9 cellular contexts compared by ENCODE assay signal in the genomic region with DNA sequence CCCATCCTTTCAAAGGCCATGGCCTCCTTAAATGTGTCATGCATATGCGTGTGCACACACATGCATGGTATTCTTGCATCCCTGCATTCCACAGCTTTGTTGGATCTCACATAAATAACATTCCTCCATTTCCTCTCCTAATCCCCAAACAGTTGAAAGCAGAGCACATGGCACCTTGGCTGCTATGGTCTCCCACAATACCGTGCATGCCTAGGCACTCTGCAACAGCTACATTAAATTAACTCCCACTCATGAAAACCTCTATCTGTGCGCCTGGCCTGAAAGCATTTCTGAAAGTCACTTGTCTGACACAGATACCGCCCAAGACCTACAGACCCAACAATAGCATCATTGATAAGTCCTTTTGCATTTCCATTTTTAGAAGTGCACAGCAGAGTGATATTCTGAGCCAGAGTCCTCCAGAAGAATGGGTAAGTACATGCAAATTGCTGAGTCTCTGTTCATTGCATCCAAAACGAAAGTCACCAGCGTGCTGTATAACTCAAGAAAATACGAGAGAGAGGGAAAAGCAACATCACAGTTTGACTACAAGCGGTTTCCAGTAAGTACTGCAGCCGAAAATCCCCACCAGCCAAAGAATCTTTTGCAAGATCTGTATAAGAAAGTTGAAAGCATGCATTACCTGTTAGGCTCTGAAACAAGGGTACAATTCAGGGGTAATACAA. TPM values are rescaled to one million over a fixed set of nuclear protein-coding genes. Genes with fewer than 3 reads are reported as not detected.
DNase-seq lines count a peak whose midpoint lies in the region; ATAC-seq and TF ChIP-seq lines count a peak whose summit lies in the region.
"Had no signal": no experiment of that assay in that cellular context is flagged by ENCODE, and none has a peak within 500 bp of the region (broad histone marks: within the 10 kb centered on the region; RNA-seq: fewer than 3 reads in every experiment).

No MANE protein-coding gene starts in this region.

- peak overlapping the region; percentile 0 to 54 (median 5) for H3K4me3 ChIP-seq in breast epithelium
- H3K4me3 ChIP-seq in muscle layer of duodenum (ENCODE audit: low read depth in 1 of 2, low read length in 2 of 2): peak overlapping the region; percentile 67 to 72
- no peak overlapping the region for H3K4me3 ChIP-seq in SK-N-SH (ENCODE audit: low read depth in 2 of 2, low read length in 1 of 2)

- no TSS peak for BruUV-seq in MCF 10A (replicated peaks; lab: Mats Ljungman, UMichigan)

- peaks cover 23% of the 10 kb centered on the region for H3K27me3 Mint-ChIP-seq in MCF 10A (ENCODE audit: insufficient read depth, unreplicated experiment)
- no peaks in the 10 kb centered on the region for H3K27me3 Mint-ChIP-seq in activated CD8-positive, alpha-beta T cell treated with anti-CD3 and anti-CD28 coated beads for 36 hours

- no peaks in the 10 kb centered on the region for H3K27me3 ChIP-seq in breast epithelium
- no peaks in the 10 kb centered on the region for H3K27me3 ChIP-seq in muscle layer of duodenum (ENCODE audit: low read depth, low read length)
- H3K27me3 ChIP-seq in SK-N-SH (ENCODE audit: insufficient read depth): no peaks in the 10 kb centered on the region

- no peaks in the 10 kb centered on the region for H3K9me2 ChIP-seq in SK-N-SH

- H3F3A ChIP-seq in SK-N-SH (replicated peaks; ENCODE audit: insufficient read depth): no peaks in the 10 kb centered on the region

- WGBS in SK-N-SH (ENCODE audit: low lambda C conversion rate): 74% methylated on average over 9 of the region's 9 CpGs

- no peak overlapping the region for H3K4me2 ChIP-seq in SK-N-SH

- no peaks in the 10 kb centered on the region for H3K9me3 Mint-ChIP-seq in MCF 10A (ENCODE audit: unreplicated experiment)
- peaks cover 28% of the 10 kb centered on the region for H3K9me3 Mint-ChIP-seq in activated CD8-positive, alpha-beta T cell treated with anti-CD3 and anti-CD28 coated beads for 36 hours

- H3K36me3 ChIP-seq in breast epithelium: no peaks in the 10 kb centered on the region
- no peaks in the 10 kb centered on the region for H3K36me3 ChIP-seq in muscle layer of duodenum (ENCODE audit: control insufficient read depth in 1 of 2, insufficient read depth in 2 of 2, low read length in 2 of 2)
- H3K36me3 ChIP-seq in SK-N-SH (replicated peaks in 1 of 2; ENCODE audit: control insufficient read depth in 1 of 2, insufficient read depth in 2 of 2, low read length in 1 of 2): no peaks in the 10 kb centered on the region

- peaks cover 0 to 1% of the 10 kb centered on the region in 2 donors for H3K4me1 ChIP-seq in breast epithelium
- H3K4me1 ChIP-seq in muscle layer of duodenum (ENCODE audit: control insufficient read depth in 1 of 2, insufficient read depth in 2 of 2, low read length in 2 of 2): peaks cover 0 to 10% of the 10 kb centered on the region in 2 donors
- peaks cover 0 to 3% of the 10 kb centered on the region in 2 experiments; a peak in 1 of 4 replicates for H3K4me1 ChIP-seq in SK-N-SH (ENCODE audit: control insufficient read depth in 1 of 2, insufficient read depth in 2 of 2, low read depth in 1 of 2, low read length in 1 of 2)

- POLR2A ChIA-PET in MCF 10A (lab: Yijun Ruan, JAX) (interaction anchor here (0.9 kb wide), 1 partner anchor 14 kb away, joined by 7 read pairs; no protein-coding TSS in a partner anchor), SK-N-SH (lab: Yijun Ruan, JAX) (no interaction called here)
- POLR2A ChIA-PET in activated CD8-positive, alpha-beta T cell treated with anti-CD3 and anti-CD28 coated beads for 36 hours (lab: Charles Lee): interaction anchor here (1.6 to 12.3 kb wide), 3 partner anchors 14 to 20 kb away, joined by 4 to 180 read pairs (median 4); no protein-coding TSS in a partner anchor

- H2AFZ ChIP-seq in SK-N-SH (ENCODE audit: low read depth): no peak overlapping the region

- TF ChIP-seq CTCF in breast epithelium (IDR thresholded peaks at IDR 0.05) (no peak), MCF 10A (IDR thresholded peaks at IDR 0.05; ENCODE audit: unreplicated experiment) (no peak), SK-N-SH (IDR thresholded peaks at IDR 0.05) (no peak)
- no peak for TF ChIP-seq CTCF in activated CD8-positive, alpha-beta T cell treated with anti-CD3 and anti-CD28 coated beads for 36 hours (IDR thresholded peaks at IDR 0.05)

- no peak overlapping the region for H3K9ac ChIP-seq in SK-N-SH

- DNase-seq in breast epithelium (ENCODE audit: low spot score in 2 of 2): no peak
- no peak for DNase-seq in MCF 10A (ENCODE audit: unreplicated experiment)
- DNase-seq in activated CD8-positive, alpha-beta T cell treated with anti-CD3 and anti-CD28 coated beads for 36 hours: no peak
- DNase-seq in GDM1 (lab: John Stamatoyannopoulos, UW): no peak
- DNase-seq in NCI-H226: no peak
- no peak for DNase-seq in SK-N-SH

- H3K4me3 Mint-ChIP-seq in MCF 10A (ENCODE audit: unreplicated experiment): no peak overlapping the region
- peak overlapping the region; percentile 45 for H3K4me3 Mint-ChIP-seq in activated CD8-positive, alpha-beta T cell treated with anti-CD3 and anti-CD28 coated beads for 36 hours

- no peaks in the 10 kb centered on the region for H3K79me2 ChIP-seq in SK-N-SH (ENCODE audit: insufficient read depth)

- intact Hi-C loops in breast epithelium (cut with DNase I; ENCODE audit: low total_unique reads) (no loop called here), MCF 10A (cut with micrococcal nuclease) (no loop called here)
- intact Hi-C loops in activated CD8-positive, alpha-beta T cell treated with anti-CD3 and anti-CD28 coated beads for 36 hours (cut with micrococcal nuclease): loop anchor here (5.0 kb wide), 1 partner anchor 34 kb away; no protein-coding TSS in a partner anchor

- no peak for TF ChIP-seq EP300 in SK-N-SH (IDR thresholded peaks at IDR 0.05; ENCODE audit: borderline replicate concordance in 1 of 2, low read depth in 1 of 2, low read length in 1 of 2)

- no peaks in the 10 kb centered on the region for H3K36me3 Mint-ChIP-seq in MCF 10A (ENCODE audit: insufficient read depth, unreplicated experiment)
- peaks cover 37% of the 10 kb centered on the region for H3K36me3 Mint-ChIP-seq in activated CD8-positive, alpha-beta T cell treated with anti-CD3 and anti-CD28 coated beads for 36 hours (ENCODE audit: low read depth)

- no peak overlapping the region for H3K27ac Mint-ChIP-seq in MCF 10A (ENCODE audit: low read depth, unreplicated experiment)
- H3K27ac Mint-ChIP-seq in activated CD8-positive, alpha-beta T cell treated with anti-CD3 and anti-CD28 coated beads for 36 hours: peak overlapping the region; percentile 91

- no peaks in the 10 kb centered on the region for H3K4me1 Mint-ChIP-seq in MCF 10A (ENCODE audit: insufficient read depth, unreplicated experiment)
- peaks cover 81% of the 10 kb centered on the region for H3K4me1 Mint-ChIP-seq in activated CD8-positive, alpha-beta T cell treated with anti-CD3 and anti-CD28 coated beads for 36 hours (ENCODE audit: low read depth)

- TF ChIP-seq RAD21 in SK-N-SH (IDR thresholded peaks at IDR 0.05; ENCODE audit: low read length): no peak

- H3K9me3 ChIP-seq in breast epithelium (no peaks in the 10 kb centered on the region), muscle layer of duodenum (ENCODE audit: control insufficient read depth in 1 of 2, low read length in 2 of 2) (no peaks in the 10 kb centered on the region), SK-N-SH (no peaks in the 10 kb centered on the region)

- CTCF ChIA-PET in MCF 10A (lab: Yijun Ruan, JAX): interaction anchor here (0.6 kb wide), 1 partner anchor 511 kb away, joined by 3 read pairs; no protein-coding TSS in a partner anchor
- CTCF ChIA-PET in activated CD8-positive, alpha-beta T cell treated with anti-CD3 and anti-CD28 coated beads for 36 hours (lab: Charles Lee): interaction anchor here (0.9 to 13.6 kb wide), 4 partner anchors 13 to 36 kb away, joined by 3 to 290 read pairs (median 4); no protein-coding TSS in a partner anchor
- CTCF ChIA-PET in SK-N-SH (lab: Yijun Ruan, JAX): interaction anchor here (1.3 to 1.8 kb wide), 3 partner anchors 25 to 156 kb away, joined by 4 to 6 read pairs (median 4); no protein-coding TSS in a partner anchor

- H4K20me1 ChIP-seq in SK-N-SH (ENCODE audit: insufficient read depth): no peaks in the 10 kb centered on the region

- peak; percentile 40 for ATAC-seq in HG02970 (IDR thresholded peaks at IDR 0.05; ENCODE audit: low FRiP score, unreplicated experiment)
- ATAC-seq in activated CD8-positive, alpha-beta T cell treated with anti-CD3 and anti-CD28 coated beads for 36 hours: peak; percentile 8

- H3K27ac ChIP-seq in breast epithelium: peak overlapping the region in 1 of 2 donors; percentile 61
- peak overlapping the region; percentile 90 for H3K27ac ChIP-seq in muscle layer of duodenum (ENCODE audit: low read length)
- no peak overlapping the region for H3K27ac ChIP-seq in SK-N-SH (ENCODE audit: low read depth in 2 of 2, low read length in 1 of 2)

- no peak for TF ChIP-seq POLR2A in breast epithelium (IDR thresholded peaks at IDR 0.05)

TF ChIP-seq in SK-N-SH, 30 proteins besides CTCF, POLR2A, EP300 and RAD21 (continues in another document):
- TF ChIP-seq RFX5 (IDR thresholded peaks at IDR 0.05; ENCODE audit: low read length) (no peak), NFIC (IDR thresholded peaks at IDR 0.05; ENCODE audit: borderline replicate concordance) (no peak)

RNA-seq across cellular contexts. Expression of a gene that starts 0.4 kb away (rescaled TPM):
- total RNA-seq in breast epithelium (1 to 10 TPM in 2 of 3 donors, not detected in 1; 1.3 to 2.0 TPM), MCF 10A (2022) (not detected in 2 replicates)
- 10 to 100 TPM; 11.7 to 12.7 TPM for total RNA-seq in activated CD8-positive, alpha-beta T cell treated with anti-CD3 and anti-CD28 coated beads for 36 hours
- 0.13 and 0.15 TPM in 2 replicates for polyA plus RNA-seq in SK-N-SH (2012; rRNA removed)
- polyA plus RNA-seq in SK-N-SH (2012; cell fraction: cytosol; rRNA removed): 0.01 and 0.03 TPM in 2 replicates
- polyA plus RNA-seq in SK-N-SH (2012; cell fraction: nucleus; rRNA removed): 0.20 and 0.33 TPM in 2 replicates

RNA-seq across cellular contexts. Expression of a gene that starts 21.2 kb away (rescaled TPM):
- not detected for total RNA-seq in breast epithelium
- not detected in 2 replicates for total RNA-seq in MCF 10A (2022)
- not detected for total RNA-seq in activated CD8-positive, alpha-beta T cell treated with anti-CD3 and anti-CD28 coated beads for 36 hours
- not detected in 2 replicates for polyA plus RNA-seq in SK-N-SH (2012; rRNA removed)
- not detected in 2 replicates for polyA plus RNA-seq in SK-N-SH (2012; cell fraction: cytosol; rRNA removed)
- polyA plus RNA-seq in SK-N-SH (2012; cell fraction: nucleus; rRNA removed): not detected in 2 replicates
- total RNA-seq: kidney epithelial cell had no signal

RNA-seq across cellular contexts. Expression of a gene that starts 48.8 kb away (rescaled TPM):
- total RNA-seq in breast epithelium (not detected), MCF 10A (2022) (not detected in 2 replicates)
- not detected for total RNA-seq in activated CD8-positive, alpha-beta T cell treated with anti-CD3 and anti-CD28 coated beads for 36 hours
- polyA plus RNA-seq in SK-N-SH (2012; rRNA removed): not detected in 2 replicates
- not detected in 2 replicates for polyA plus RNA-seq in SK-N-SH (2012; cell fraction: cytosol; rRNA removed)
- not detected in 2 replicates for polyA plus RNA-seq in SK-N-SH (2012; cell fraction: nucleus; rRNA removed)
- total RNA-seq: kidney epithelial cell had no signal

RNA-seq across cellular contexts. Expression of a gene that starts 50.2 kb away (rescaled TPM):
- total RNA-seq in breast epithelium (1 to 10 TPM in 1 of 3 donors, under 1 TPM in 2; 0.64 to 1.6 (median 0.73) TPM), MCF 10A (2022) (1.2 and 1.8 TPM in 2 replicates)
- under 1 TPM; 0.25 to 0.29 TPM for total RNA-seq in activated CD8-positive, alpha-beta T cell treated with anti-CD3 and anti-CD28 coated beads for 36 hours
- polyA plus RNA-seq in SK-N-SH (2012; rRNA removed): 1.3 and 1.4 TPM in 2 replicates
- 0.93 and 1.3 TPM in 2 replicates for polyA plus RNA-seq in SK-N-SH (2012; cell fraction: cytosol; rRNA removed)
- polyA plus RNA-seq in SK-N-SH (2012; cell fraction: nucleus; rRNA removed): 1.6 and 1.9 TPM in 2 replicates

Comparison
In these comparisons a context has a peak if more than half of its experiments do, and no peak if none do; other contexts are left out.
1. H3K4me3 ChIP-seq: peak in breast epithelium (3 of 3) and muscle layer of duodenum (2 of 2); none in SK-N-SH (0 of 2).
2. RNA of a gene that starts 0.4 kb away (total RNA-seq): 11.7 to 12.7 TPM in activated CD8-positive, alpha-beta T cell treated with anti-CD3 and anti-CD28 coated beads for 36 hours; 1.3 to 2.0 TPM in breast epithelium and not detected in MCF 10A; every median in the first group is over 4 times any median in the second.